ENCODE assay signal across 8 cellular contexts in the genomic region with DNA sequence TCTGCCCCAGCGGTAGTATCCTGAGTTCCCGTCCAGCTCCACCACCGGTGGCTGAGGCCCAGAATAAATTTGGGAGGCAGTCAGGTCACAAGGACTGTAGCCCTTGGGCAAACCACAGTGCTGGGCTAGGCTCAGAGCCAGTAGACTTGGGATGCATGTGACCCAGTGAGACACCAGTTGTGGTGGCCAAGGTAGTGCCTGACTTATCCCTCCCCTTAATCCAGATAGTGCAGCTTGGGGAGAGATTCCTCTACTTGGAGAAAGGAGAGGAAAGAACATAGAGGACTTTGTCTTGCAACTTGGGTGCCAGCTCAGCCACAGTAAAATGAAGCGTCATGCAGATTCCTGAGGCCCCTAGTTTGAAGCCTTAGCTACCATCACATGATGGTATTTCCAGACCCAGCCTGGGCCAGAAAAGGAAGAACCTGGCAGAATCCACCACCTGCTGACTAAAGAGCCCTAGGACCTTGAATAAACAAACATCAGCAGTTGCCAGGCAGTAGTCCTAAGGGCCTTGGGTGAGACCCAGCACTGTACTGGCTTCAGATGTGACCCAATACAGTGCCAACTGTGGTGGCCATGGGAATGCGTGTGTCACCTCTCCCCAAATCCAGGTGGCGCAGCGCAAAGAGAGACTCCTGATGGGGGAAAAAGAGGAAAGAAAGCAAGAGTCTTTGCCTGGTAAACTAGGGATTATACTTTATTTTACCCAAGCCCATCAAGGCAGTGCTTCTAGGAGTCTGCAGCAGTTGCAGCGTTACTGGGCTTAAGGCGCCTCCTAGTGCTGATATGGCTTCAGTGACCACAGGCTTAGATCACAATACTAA. TPM values are rescaled to one million over a fixed set of nuclear protein-coding genes. Genes with fewer than 3 reads are reported as not detected.
DNase-seq lines count a peak whose midpoint lies in the region; ATAC-seq and TF ChIP-seq lines count a peak whose summit lies in the region.

No MANE protein-coding gene starts in this region.

- ATAC-seq in GM21381 (IDR thresholded peaks at IDR 0.05; ENCODE audit: unreplicated experiment), result peak; percentile 95
- ATAC-seq in IMR-90 (ENCODE audit: low read depth), result peak; percentile 100
- ATAC-seq in PC-3, result peak; percentile 94
- peak; percentile 90 to 95 for ATAC-seq in activated T-cell treated with anti-CD3 and anti-CD28 coated beads, Interleukin-2, amount 50 U/mL, for 72 hours (replicated peaks in 1 of 2)

- no peak overlapping the region for H3K14ac ChIP-seq in IMR-90 (replicated peaks; ENCODE audit: low read depth, low read length)

- peak; percentile 43; the same call in 1 of the 2 replicates for TF ChIP-seq POLR2A in IMR-90 (IDR thresholded peaks at IDR 0.05; ENCODE audit: low read depth, low read length)

- no peaks in the 10 kb centered on the region for H3K79me2 ChIP-seq in PC-3 (ENCODE audit: low read length)

- H4K8ac ChIP-seq in IMR-90 (ENCODE audit: low read depth in 2 of 2, low read length in 2 of 2), result no peak overlapping the region

- H3K18ac ChIP-seq in IMR-90 (ENCODE audit: low read depth, low read length), result no peak overlapping the region

- H2BK120ac ChIP-seq in IMR-90 (ENCODE audit: low read depth, low read length), result no peak overlapping the region

- H3K27me3 ChIP-seq in IMR-90 (ENCODE audit: control insufficient read depth, insufficient read depth, low read length) (no peaks in the 10 kb centered on the region; the same call in 1 of the 2 replicates), PC-3 (ENCODE audit: low read length) (no peaks in the 10 kb centered on the region)

- no peak overlapping the region for H3K9ac ChIP-seq in IMR-90 (ENCODE audit: low read depth, low read length)
- H3K9ac ChIP-seq in PC-3 (ENCODE audit: low read length), result no peak overlapping the region

- H3K4me1 ChIP-seq in IMR-90 (ENCODE audit: control insufficient read depth, insufficient read depth, low read length), result no peaks in the 10 kb centered on the region
- H3K4me1 ChIP-seq in PC-3 (ENCODE audit: insufficient read depth, low read length), result peaks cover 12% of the 10 kb centered on the region

- no peak overlapping the region for H2BK15ac ChIP-seq in IMR-90 (ENCODE audit: low read depth, low read length)

- intact Hi-C loops in IMR-90 (cut with micrococcal nuclease) (loop anchor here (1.0 to 5.0 kb wide), 7 partner anchors 151 to 531 kb away; partner anchors contain the start of genes ACAT1, ATM, C11orf65 and NPAT), PC-3 (cut with micrococcal nuclease) (loop anchor here (1.0 to 5.0 kb wide), 4 partner anchors 41 to 231 kb away; no protein-coding TSS in a partner anchor)

- in situ Hi-C loops in Caki2 (cut with HindIII; ENCODE audit: low pct_unique_long_range_greater_than_20kb, low sequenced_read_pairs) (no loop called here), IMR-90 (cut with MboI; ENCODE audit: low sequenced_read_pairs) (no loop called here)

- H3K9me1 ChIP-seq in IMR-90 (ENCODE audit: insufficient read depth, low read length), result no peaks in the 10 kb centered on the region

- 95% methylated on average over 3 of the region's 9 CpGs; no CpG with 5 or more reads in 1 of the 2 experiments for WGBS in IMR-90 (ENCODE audit: extremely low coverage in 2 of 2, insufficient read length in 1 of 2), 2 experiments

- H3K27ac ChIP-seq in IMR-90 (ENCODE audit: insufficient read depth, low read length) (no peak overlapping the region), PC-3 (ENCODE audit: low read length) (peak overlapping the region; percentile 46), substantia nigra (ENCODE audit: low read depth, low read length, poor library complexity, severe bottlenecking) (no peak overlapping the region)

- H4K20me1 ChIP-seq in IMR-90 (ENCODE audit: insufficient read depth, low read length) (no peaks in the 10 kb centered on the region), PC-3 (ENCODE audit: low read length) (no peaks in the 10 kb centered on the region)

- H3K9me3 Mint-ChIP-seq in activated T-cell treated with anti-CD3 and anti-CD28 coated beads, Interleukin-2, amount 50 U/mL, for 72 hours, result no peaks in the 10 kb centered on the region
- no peaks in the 10 kb centered on the region for H3K9me3 Mint-ChIP-seq in neural crest cell

- no TSS peak for BruUV-seq in IMR-90 (replicated peaks; lab: Mats Ljungman, UMichigan)
- BruUV-seq in PC-3 (replicated peaks; lab: Mats Ljungman, UMichigan), result no TSS peak

- H3K4me3 Mint-ChIP-seq in activated T-cell treated with anti-CD3 and anti-CD28 coated beads, Interleukin-2, amount 50 U/mL, for 72 hours, result no peak overlapping the region
- H3K4me3 Mint-ChIP-seq in neural crest cell, result no peak overlapping the region

- H3K23ac ChIP-seq in IMR-90 (ENCODE audit: low read depth, low read length), result no peak overlapping the region

- no peaks in the 10 kb centered on the region for H3K9me2 ChIP-seq in PC-3 (replicated peaks; ENCODE audit: low read length)

- no peaks in the 10 kb centered on the region for H3K4me1 Mint-ChIP-seq in activated T-cell treated with anti-CD3 and anti-CD28 coated beads, Interleukin-2, amount 50 U/mL, for 72 hours (ENCODE audit: low read depth)
- H3K4me1 Mint-ChIP-seq in neural crest cell, result no peaks in the 10 kb centered on the region

- H2AK9ac ChIP-seq in IMR-90 (replicated peaks; ENCODE audit: low read depth, low read length, poor library complexity), result no peak overlapping the region

- no peak overlapping the region for H4K91ac ChIP-seq in IMR-90 (ENCODE audit: insufficient read depth, low read depth, low read length)

- H3K4me2 ChIP-seq in IMR-90 (ENCODE audit: low read depth, low read length) (no peak overlapping the region), PC-3 (ENCODE audit: low read length) (peak overlapping the region; percentile 10; the same call in 1 of the 2 replicates)

- no peak overlapping the region for H2AK5ac ChIP-seq in IMR-90 (ENCODE audit: low read depth, low read length)

- peak; percentile 98 for TF ChIP-seq RAD21 in IMR-90 (IDR thresholded peaks at IDR 0.05; ENCODE audit: low read length)

- no peaks in the 10 kb centered on the region for H3F3A ChIP-seq in PC-3 (ENCODE audit: low read length, unreplicated experiment)

- H3K4me3 ChIP-seq in IMR-90 (ENCODE audit: insufficient read depth, low read depth, low read length) (no peak overlapping the region), PC-3 (ENCODE audit: low read length) (no peak overlapping the region), fibroblast of pulmonary artery (replicated peaks; ENCODE audit: low read depth, low read length) (no peak overlapping the region)

- H3K27ac Mint-ChIP-seq in activated T-cell treated with anti-CD3 and anti-CD28 coated beads, Interleukin-2, amount 50 U/mL, for 72 hours, result peak overlapping the region; percentile 73
- no peak overlapping the region for H3K27ac Mint-ChIP-seq in neural crest cell (ENCODE audit: unreplicated experiment)

- H3K27me3 Mint-ChIP-seq in activated T-cell treated with anti-CD3 and anti-CD28 coated beads, Interleukin-2, amount 50 U/mL, for 72 hours (ENCODE audit: low read depth), result no peaks in the 10 kb centered on the region
- peaks cover under 1% of the 10 kb centered on the region for H3K27me3 Mint-ChIP-seq in neural crest cell (ENCODE audit: low read depth)

- H3K36me3 ChIP-seq in IMR-90 (ENCODE audit: control insufficient read depth, insufficient read depth, low read length), result no peaks in the 10 kb centered on the region
- no peaks in the 10 kb centered on the region for H3K36me3 ChIP-seq in PC-3 (ENCODE audit: low read depth, low read length)

- H2AFZ ChIP-seq in IMR-90 (replicated peaks; ENCODE audit: low read length, poor library complexity) (peak overlapping the region; percentile 48), PC-3 (ENCODE audit: low read length) (peak overlapping the region; percentile 19)

- H3K79me1 ChIP-seq in IMR-90 (ENCODE audit: low read depth in 1 of 2, low read length in 2 of 2), result no peaks in the 10 kb centered on the region

- H3K9me3 ChIP-seq in IMR-90 (ENCODE audit: control insufficient read depth, insufficient read depth, low read length) (no peaks in the 10 kb centered on the region), PC-3 (ENCODE audit: low read length) (no peaks in the 10 kb centered on the region)

- no peak overlapping the region for H2BK5ac ChIP-seq in IMR-90 (ENCODE audit: low read depth, low read length, poor library complexity, severe bottlenecking)

- POLR2A ChIA-PET in IMR-90 (lab: Charles Lee; ENCODE audit: unreplicated experiment), result no interaction called here
- POLR2A ChIA-PET in PC-3 (lab: Charles Lee; ENCODE audit: unreplicated experiment), result no interaction called here

- H4K5ac ChIP-seq in IMR-90 (ENCODE audit: low read depth, low read length), result no peak overlapping the region

- no peak overlapping the region for H3K4ac ChIP-seq in IMR-90 (ENCODE audit: low read depth, low read length)

- DNase-seq in Caki2 (ENCODE audit: low read depth), result peak; percentile 40
- peak; percentile 81 for DNase-seq in IMR-90
- peak; percentile 88 for DNase-seq in PC-3
- DNase-seq in activated T-cell treated with anti-CD3 and anti-CD28 coated beads, Interleukin-2, amount 50 U/mL, for 72 hours, result peak; percentile 62 to 66
- peak; percentile 89 for DNase-seq in fibroblast of pulmonary artery (ENCODE audit: low read depth)
- DNase-seq in neural crest cell (ENCODE audit: low read depth, low spot score), result peak; percentile 62
- peak in 45 of 49 donors; percentile 8 to 89 (median 65) for DNase-seq in substantia nigra (lab: John Stamatoyannopoulos, UW)

- H2BK20ac ChIP-seq in IMR-90 (ENCODE audit: low read depth, low read length), result no peak overlapping the region

- H3K56ac ChIP-seq in IMR-90 (ENCODE audit: extremely low read depth, insufficient read depth, low read length), result no peak overlapping the region

- no peaks in the 10 kb centered on the region for H3K36me3 Mint-ChIP-seq in activated T-cell treated with anti-CD3 and anti-CD28 coated beads, Interleukin-2, amount 50 U/mL, for 72 hours (ENCODE audit: insufficient read depth in 2 of 2)
- no peaks in the 10 kb centered on the region for H3K36me3 Mint-ChIP-seq in neural crest cell (ENCODE audit: low read depth)

- CTCF ChIA-PET in IMR-90 (lab: Yijun Ruan, JAX), result interaction anchor here (0.7 to 1.6 kb wide), 4 partner anchors 12 to 156 kb away, joined by 3 to 5 read pairs (median 4); no protein-coding TSS in a partner anchor
- CTCF ChIA-PET in PC-3 (lab: Charles Lee), result interaction anchor here (0.5 to 1.0 kb wide), 2 partner anchors 46 to 100 kb away, joined by 3 to 7 read pairs; no protein-coding TSS in a partner anchor

- dilution Hi-C loops in IMR-90 (cut with HindIII; ENCODE audit: low sequenced_read_pairs, unreplicated experiment), result no loop called here

- peak; percentile 96 for TF ChIP-seq CTCF in IMR-90 (conservative IDR thresholded peaks at IDR 0.05; ENCODE audit: low read depth, low read length)
- TF ChIP-seq CTCF in PC-3 (conservative IDR thresholded peaks at IDR 0.05; ENCODE audit: low read depth, low read length), result peak; percentile 97
- TF ChIP-seq CTCF in fibroblast of pulmonary artery (IDR thresholded peaks at IDR 0.05; ENCODE audit: low read length, missing control alignments), result peak; percentile 98
- peak; percentile 93 for TF ChIP-seq CTCF in neural crest cell (conservative IDR thresholded peaks at IDR 0.05)

RNA-seq across cellular contexts. Expression of gene DDX10, which starts 17.0 kb away (rescaled TPM):
- total RNA-seq in Caki2 (2014; rRNA removed; shearing (Covaris generic); ENCODE audit: low replicate concordance), result 11.2 and 25.5 TPM in 2 replicates
- total RNA-seq in IMR-90 (2012; rRNA removed) (28.1 and 31.9 TPM in 2 replicates), PC-3 (2014; rRNA removed) (55.2 and 73.0 TPM in 2 replicates), neural crest cell (38.5 and 43.0 TPM in 2 replicates)
- polyA plus RNA-seq in IMR-90 (2012; rRNA removed), result 20.0 and 20.2 TPM in 2 replicates
- polyA plus RNA-seq in IMR-90 (2012; cell fraction: cytosol; rRNA removed), result 6.0 and 18.7 TPM in 2 replicates
- polyA plus RNA-seq in IMR-90 (2012; cell fraction: nucleus; rRNA removed; ENCODE audit: low replicate concordance), result 5.3 and 41.9 TPM in 2 replicates
- 10 to 100 TPM; 24.9 to 32.7 TPM for total RNA-seq in activated T-cell treated with anti-CD3 and anti-CD28 coated beads, Interleukin-2, amount 50 U/mL, for 72 hours

RNA-seq across cellular contexts. Expression of gene EXPH5, which starts 54.3 kb away (rescaled TPM):
- total RNA-seq in Caki2 (2014; rRNA removed; shearing (Covaris generic); ENCODE audit: low replicate concordance), result 0.46 and 2.0 TPM in 2 replicates
- total RNA-seq in IMR-90 (2012; rRNA removed), result 0.56 and 0.72 TPM in 2 replicates
- 0.04 and 0.05 TPM in 2 replicates for polyA plus RNA-seq in IMR-90 (2012; rRNA removed)
- 0.01 TPM in 2 replicates for polyA plus RNA-seq in IMR-90 (2012; cell fraction: cytosol; rRNA removed)
- polyA plus RNA-seq in IMR-90 (2012; cell fraction: nucleus; rRNA removed; ENCODE audit: low replicate concordance), result 0.03 and 0.11 TPM in 2 replicates
- total RNA-seq in PC-3 (2014; rRNA removed), result 13.5 and 14.1 TPM in 2 replicates
- 1 to 10 TPM; 4.3 to 5.7 TPM for total RNA-seq in activated T-cell treated with anti-CD3 and anti-CD28 coated beads, Interleukin-2, amount 50 U/mL, for 72 hours
- total RNA-seq in neural crest cell, result 0.68 TPM in 2 replicates
